Comparison of ENCODE assay signal across 9 cellular contexts in the genomic region with DNA sequence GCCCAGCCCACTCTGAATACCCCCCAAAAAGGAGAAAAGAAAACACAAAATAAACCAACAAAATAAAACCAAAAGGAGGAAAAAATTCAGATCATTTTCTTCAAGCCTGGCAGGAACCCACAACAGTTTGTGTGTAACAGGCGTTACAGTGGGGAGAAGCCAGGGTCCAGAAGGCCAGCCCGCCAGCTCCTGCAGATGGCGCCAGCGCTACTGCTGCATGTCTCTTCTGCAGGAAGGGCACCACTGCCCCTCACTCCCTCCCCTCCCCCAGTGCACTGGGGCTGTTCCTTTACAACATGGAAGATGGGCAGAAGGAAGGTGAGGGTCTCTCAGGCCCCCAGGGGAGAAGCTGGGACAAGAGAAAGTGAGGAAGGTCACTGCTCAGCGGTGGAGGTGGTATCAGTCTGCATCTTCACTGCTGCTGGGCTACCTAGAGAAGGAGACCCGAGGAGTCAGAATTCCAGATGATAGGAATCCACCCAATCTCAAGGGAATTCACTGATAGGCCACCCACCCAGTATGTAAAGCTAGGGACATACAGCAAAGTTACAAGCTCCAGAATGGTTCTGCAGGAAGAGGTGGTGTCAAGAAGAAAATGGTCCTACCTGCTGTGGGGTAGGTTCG. TPM values are rescaled to one million over a fixed set of nuclear protein-coding genes. Genes with fewer than 3 reads are reported as not detected.
A peak's percentile ranks its signal among the peaks of the same experiment; 100 is the strongest.
DNase-seq lines count a peak whose midpoint lies in the region; ATAC-seq and TF ChIP-seq lines count a peak whose summit lies in the region.
"Had no signal": no experiment of that assay in that cellular context is flagged by ENCODE, and none has a peak within 500 bp of the region (broad histone marks: within the 10 kb centered on the region; RNA-seq: fewer than 3 reads in every experiment).

No MANE protein-coding gene starts in this region.

- H3K4me3 Mint-ChIP-seq in activated CD4-positive, alpha-beta T cell treated with anti-CD3 and anti-CD28 coated beads, Interleukin-2, amount 10 ng/mL, durations not matched to agents 24 days and 14 days = no peak overlapping the region
- H3K4me3 Mint-ChIP-seq: dendritic cell treated with granulocyte-macrophage colony-stimulating factor and Interleukin-4, amounts not matched to agents 40 ng/mL and 50 ng/mL, for 4 days had no signal

- H3K4me3 ChIP-seq in NB4 (ENCODE audit: low read depth, low read length) = no peak overlapping the region
- no peak overlapping the region for H3K4me3 ChIP-seq in fibroblast of villous mesenchyme (ENCODE audit: low read depth, low read length)
- H3K4me3 ChIP-seq in spleen = no peak overlapping the region
- H3K4me3 ChIP-seq in prostate gland = no peak overlapping the region

- H3K36me3 ChIP-seq in spleen = peaks cover 0 to 79% (median 67%) of the 10 kb centered on the region in 6 donors
- H3K36me3 ChIP-seq in prostate gland = peaks cover 2 to 20% of the 10 kb centered on the region in 2 donors

- H3K27me3 ChIP-seq in spleen (replicated peaks in 1 of 7) (no peaks in the 10 kb centered on the region), prostate gland (replicated peaks; ENCODE audit: insufficient read depth) (no peaks in the 10 kb centered on the region)

- no peak for ATAC-seq in activated CD4-positive, CD25-positive, alpha-beta regulatory T cell treated with anti-CD3 and anti-CD28 coated beads, Interleukin-2, amount 50 U/mL, for 24 hours
- ATAC-seq in HG03469 (IDR thresholded peaks at IDR 0.05; ENCODE audit: unreplicated experiment) = no peak

- H3K36me3 Mint-ChIP-seq in activated CD4-positive, alpha-beta T cell treated with anti-CD3 and anti-CD28 coated beads, Interleukin-2, amount 10 ng/mL, durations not matched to agents 24 days and 14 days (ENCODE audit: low read depth) = peaks cover 74% of the 10 kb centered on the region

- no peaks in the 10 kb centered on the region for H3K9me3 ChIP-seq in spleen
- H3K9me3 ChIP-seq in prostate gland = no peaks in the 10 kb centered on the region

- intact Hi-C loops in activated CD4-positive, alpha-beta T cell treated with anti-CD3 and anti-CD28 coated beads, Interleukin-2, amount 10 ng/mL, durations not matched to agents 24 days and 14 days (cut with micrococcal nuclease) = no loop called here
- intact Hi-C loops in spleen (cut with DNase I; ENCODE audit: low total_unique reads) = no loop called here
- intact Hi-C loops in prostate gland (cut with DNase I) = no loop called here

- peaks cover 31% of the 10 kb centered on the region for H3K4me1 Mint-ChIP-seq in activated CD4-positive, alpha-beta T cell treated with anti-CD3 and anti-CD28 coated beads, Interleukin-2, amount 10 ng/mL, durations not matched to agents 24 days and 14 days

- no peaks in the 10 kb centered on the region for H3K27me3 Mint-ChIP-seq in activated CD4-positive, alpha-beta T cell treated with anti-CD3 and anti-CD28 coated beads, Interleukin-2, amount 10 ng/mL, durations not matched to agents 24 days and 14 days
- H3K27me3 Mint-ChIP-seq: dendritic cell treated with granulocyte-macrophage colony-stimulating factor and Interleukin-4, amounts not matched to agents 40 ng/mL and 50 ng/mL, for 4 days had no signal

- H3K9me3 Mint-ChIP-seq in activated CD4-positive, alpha-beta T cell treated with anti-CD3 and anti-CD28 coated beads, Interleukin-2, amount 10 ng/mL, durations not matched to agents 24 days and 14 days = no peaks in the 10 kb centered on the region
- H3K9me3 Mint-ChIP-seq: dendritic cell treated with granulocyte-macrophage colony-stimulating factor and Interleukin-4, amounts not matched to agents 40 ng/mL and 50 ng/mL, for 4 days had no signal

- H3K4me1 ChIP-seq in spleen (peaks cover 10 to 56% (median 29%) of the 10 kb centered on the region in 6 donors), prostate gland (replicated peaks) (no peaks in the 10 kb centered on the region)

- DNase-seq in activated CD4-positive, CD25-positive, alpha-beta regulatory T cell treated with anti-CD3 and anti-CD28 coated beads, Interleukin-2, amount 50 U/mL, for 72 hours = peak; percentile 45
- DNase-seq in NB4 (ENCODE audit: low read depth) (peak; percentile 78), fibroblast of villous mesenchyme (ENCODE audit: low read depth) (peak; percentile 44), spleen (peak; percentile 83), prostate gland (ENCODE audit: low spot score) (no peak)
- DNase-seq in activated CD4-positive, alpha-beta T cell treated with anti-CD3 and anti-CD28 coated beads, Interleukin-2, amount 10 ng/mL, durations not matched to agents 24 days and 14 days = peak; percentile 81

- TF ChIP-seq POLR2A in NB4 (IDR thresholded peaks at IDR 0.05; ENCODE audit: extremely low read depth, insufficient read length) (no peak), spleen (IDR thresholded peaks at IDR 0.05) (no peak), prostate gland (IDR thresholded peaks at IDR 0.05) (no peak)

- peak overlapping the region; percentile 50 for H3K27ac Mint-ChIP-seq in activated CD4-positive, alpha-beta T cell treated with anti-CD3 and anti-CD28 coated beads, Interleukin-2, amount 10 ng/mL, durations not matched to agents 24 days and 14 days
- H3K27ac Mint-ChIP-seq: dendritic cell treated with granulocyte-macrophage colony-stimulating factor and Interleukin-4, amounts not matched to agents 40 ng/mL and 50 ng/mL, for 4 days had no signal

- TF ChIP-seq CTCF in NB4 (IDR thresholded peaks at IDR 0.05; ENCODE audit: low read depth, low read length) (peak; percentile 74), fibroblast of villous mesenchyme (IDR thresholded peaks at IDR 0.05; ENCODE audit: insufficient read depth, low read depth, low read length) (peak; percentile 56), spleen (IDR thresholded peaks at IDR 0.05 in 8 of 11, conservative IDR thresholded peaks at IDR 0.05 in 3 of 11) (peak in 8 of 11 experiments; percentile 15 to 63 (median 44)), prostate gland (IDR thresholded peaks at IDR 0.05) (peak in 2 of 4 experiments; percentile 13 to 34)

- 64 to 81% (median 68%) methylated on average over 7 of the region's 7 CpGs for WGBS in spleen, 5 donors
- WGBS in prostate gland = 55% methylated on average over 7 of the region's 7 CpGs

- H3K27ac ChIP-seq in spleen (peak overlapping the region in 2 of 8 donors; percentile 3 to 6), prostate gland (no peak overlapping the region)

RNA-seq across cellular contexts. Expression of a gene that starts 2.3 kb away (rescaled TPM):
- 192 and 193 TPM in 2 replicates for total RNA-seq in activated CD4-positive, alpha-beta T cell treated with anti-CD3 and anti-CD28 coated beads, Interleukin-2, amount 10 ng/mL, durations not matched to agents 24 days and 14 days
- total RNA-seq in fibroblast of villous mesenchyme (25.4 and 26.8 TPM in 2 replicates), spleen (10 to 100 TPM; 37.0 to 58.7 (median 47.5) TPM), prostate gland (10 to 100 TPM; 14.5 to 42.9 TPM)
- 10 to 100 TPM; 25.8 to 40.7 (median 37.6) TPM for polyA plus RNA-seq in spleen

RNA-seq across cellular contexts. Expression of a gene that starts 14.5 kb away (rescaled TPM):
- total RNA-seq in activated CD4-positive, alpha-beta T cell treated with anti-CD3 and anti-CD28 coated beads, Interleukin-2, amount 10 ng/mL, durations not matched to agents 24 days and 14 days = 16.0 and 16.9 TPM in 2 replicates
- total RNA-seq in fibroblast of villous mesenchyme = 9.9 and 11.9 TPM in 2 replicates
- total RNA-seq in spleen = 10 to 100 TPM; 32.2 to 51.2 (median 39.7) TPM
- polyA plus RNA-seq in spleen = 10 to 100 TPM; 27.8 to 78.3 (median 63.2) TPM
- 10 to 100 TPM in 1 of 2 donors, 1 to 10 TPM in 1; 4.8 to 22.9 TPM for total RNA-seq in prostate gland

RNA-seq across cellular contexts. Expression of a gene that starts 36.1 kb away (rescaled TPM):
- total RNA-seq in activated CD4-positive, alpha-beta T cell treated with anti-CD3 and anti-CD28 coated beads, Interleukin-2, amount 10 ng/mL, durations not matched to agents 24 days and 14 days = 4,585 and 4,599 TPM in 2 replicates
- 6,118 and 7,175 TPM in 2 replicates for total RNA-seq in fibroblast of villous mesenchyme
- 1,000 to 10,000 TPM in 5 of 7 donors, 100 to 1,000 TPM in 2; 998 to 1,580 (median 1,404) TPM for total RNA-seq in spleen
- 1,000 to 10,000 TPM; 1,133 to 1,680 (median 1,180) TPM for polyA plus RNA-seq in spleen
- 1,000 to 10,000 TPM; 1,469 to 2,105 TPM for total RNA-seq in prostate gland

RNA-seq across cellular contexts. Expression of a gene that starts 36.8 kb away (rescaled TPM):
- 356 and 363 TPM in 2 replicates for total RNA-seq in activated CD4-positive, alpha-beta T cell treated with anti-CD3 and anti-CD28 coated beads, Interleukin-2, amount 10 ng/mL, durations not matched to agents 24 days and 14 days
- 231 and 240 TPM in 2 replicates for total RNA-seq in fibroblast of villous mesenchyme
- 100 to 1,000 TPM; 202 to 272 (median 240) TPM for total RNA-seq in spleen
- 100 to 1,000 TPM; 136 to 169 (median 154) TPM for polyA plus RNA-seq in spleen
- total RNA-seq in prostate gland = 100 to 1,000 TPM; 124 to 240 TPM
